Comparison of ENCODE assay signal across 8 cellular contexts in genomic region chr17:28812136-28812979, GRCh38. TPM values are rescaled to one million over a fixed set of nuclear protein-coding genes. Genes with fewer than 3 reads are reported as not detected.
A peak's percentile ranks its signal among the peaks of the same experiment; 100 is the strongest.
DNase-seq lines count a peak whose midpoint lies in the region; ATAC-seq lines count a peak whose summit lies in the region.

No MANE protein-coding gene starts in this region.

- H3K27me3 Mint-ChIP-seq in activated CD8-positive, alpha-beta memory T cell treated with anti-CD3 and anti-CD28 coated beads, Interleukin-2, amount 10 ng/mL, durations not matched to agents 7 days and 5 days, result no peaks in the 10 kb centered on the region

- H3K27me3 ChIP-seq in endocrine pancreas (ENCODE audit: control insufficient read depth, insufficient read depth, low read length), result no peaks in the 10 kb centered on the region

- ATAC-seq in GM21360 (IDR thresholded peaks at IDR 0.05; ENCODE audit: unreplicated experiment), result peak; percentile 91
- peak; percentile 100 for ATAC-seq in activated CD8-positive, alpha-beta memory T cell treated with anti-CD3 and anti-CD28 coated beads, Interleukin-2, amount 10 ng/mL, durations not matched to agents 7 days and 5 days

- H3K27ac Mint-ChIP-seq in activated CD8-positive, alpha-beta memory T cell treated with anti-CD3 and anti-CD28 coated beads, Interleukin-2, amount 10 ng/mL, durations not matched to agents 7 days and 5 days, result peak overlapping the region; percentile 89

- H3K36me3 Mint-ChIP-seq in activated CD8-positive, alpha-beta memory T cell treated with anti-CD3 and anti-CD28 coated beads, Interleukin-2, amount 10 ng/mL, durations not matched to agents 7 days and 5 days, result no peaks in the 10 kb centered on the region

- peak; percentile 93 for DNase-seq in COLO668 (lab: John Stamatoyannopoulos, UW; ENCODE audit: unreplicated experiment)
- DNase-seq in HT-29 (ENCODE audit: low spot score), result peak; percentile 96
- peak; percentile 97 for DNase-seq in NK-92 treated with Interleukin-12 subunit alpha and Interleukin-12 subunit beta, amount 100 ng/mL, for 24 hours (lab: John Stamatoyannopoulos, UW)
- DNase-seq in activated CD8-positive, alpha-beta memory T cell treated with anti-CD3 and anti-CD28 coated beads, Interleukin-2, amount 10 ng/mL, durations not matched to agents 7 days and 5 days, result peak; percentile 98
- DNase-seq in mesenteric fat pad (ENCODE audit: low spot score), result peak; percentile 98
- peak; percentile 84 for DNase-seq in stimulated activated CD8-positive, alpha-beta memory T cell treated with anti-CD3 and anti-CD28 coated beads, Interleukin-15, amount 100 ng/mL, for 1 hour (ENCODE audit: low read depth)

- H3K4me3 Mint-ChIP-seq in activated CD8-positive, alpha-beta memory T cell treated with anti-CD3 and anti-CD28 coated beads, Interleukin-2, amount 10 ng/mL, durations not matched to agents 7 days and 5 days, result peak overlapping the region; percentile 83

- H3K9ac ChIP-seq in endocrine pancreas (ENCODE audit: control insufficient read depth, insufficient read depth, low read length), result peak overlapping the region; percentile 78

- H3K4me1 Mint-ChIP-seq in activated CD8-positive, alpha-beta memory T cell treated with anti-CD3 and anti-CD28 coated beads, Interleukin-2, amount 10 ng/mL, durations not matched to agents 7 days and 5 days, result peaks cover 25% of the 10 kb centered on the region

- CTCF ChIA-PET in activated CD8-positive, alpha-beta memory T cell treated with anti-CD3 and anti-CD28 coated beads, Interleukin-2, amount 10 ng/mL, durations not matched to agents 7 days and 5 days (lab: Charles Lee), result interaction anchor here (0.9 to 3.2 kb wide), 6 partner anchors 11 to 141 kb away, joined by 3 to 15 read pairs (median 6); partner anchors contain the start of genes NEK8 and TLCD1

- no peaks in the 10 kb centered on the region for H3K9me3 Mint-ChIP-seq in activated CD8-positive, alpha-beta memory T cell treated with anti-CD3 and anti-CD28 coated beads, Interleukin-2, amount 10 ng/mL, durations not matched to agents 7 days and 5 days (ENCODE audit: low read depth)

- no peaks in the 10 kb centered on the region for H3K9me3 ChIP-seq in endocrine pancreas (ENCODE audit: control insufficient read depth, low read length)

- no peaks in the 10 kb centered on the region for H3K36me3 ChIP-seq in endocrine pancreas (ENCODE audit: control insufficient read depth, insufficient read depth, low read length)

- H3K4me3 ChIP-seq in endocrine pancreas (ENCODE audit: control insufficient read depth, insufficient read depth, low read length), result peak overlapping the region; percentile 87

- H3K4me1 ChIP-seq in endocrine pancreas (ENCODE audit: control insufficient read depth, insufficient read depth, low read length), result peaks cover 14% of the 10 kb centered on the region

RNA-seq across cellular contexts. Expression of gene FAM222B, which starts 30.2 kb away (rescaled TPM):
- 9.5 and 13.0 TPM in 2 replicates for total RNA-seq in HT-29 (2014; rRNA removed; shearing (Covaris generic))
- total RNA-seq in activated CD8-positive, alpha-beta memory T cell treated with anti-CD3 and anti-CD28 coated beads, Interleukin-2, amount 10 ng/mL, durations not matched to agents 7 days and 5 days, result 10 to 100 TPM; 14.5 to 19.6 TPM
- total RNA-seq in mesenteric fat pad, result 32.0 TPM

RNA-seq across cellular contexts. Expression of gene ERAL1, which starts 42.5 kb away (rescaled TPM):
- 29.1 and 33.0 TPM in 2 replicates for total RNA-seq in HT-29 (2014; rRNA removed; shearing (Covaris generic))
- 10 to 100 TPM; 46.1 to 50.6 TPM for total RNA-seq in activated CD8-positive, alpha-beta memory T cell treated with anti-CD3 and anti-CD28 coated beads, Interleukin-2, amount 10 ng/mL, durations not matched to agents 7 days and 5 days
- total RNA-seq in mesenteric fat pad, result 26.3 TPM

Comparison
In these comparisons a context has a peak if more than half of its experiments do, and no peak if none do; other contexts are left out.
1. Peak in every context shown above with its lines: DNase-seq, ATAC-seq and H3K4me3 ChIP-seq.